In genomic region chr16:46510-46909, GRCh38 we compare ENCODE assay signal across 1 cellular context.
A peak's percentile ranks its signal among the peaks of the same experiment; 100 is the strongest.
TF ChIP-seq lines count a peak whose summit lies in the region.

No MANE protein-coding gene starts in this region.

TF ChIP-seq in HEK293, 187 proteins besides CTCF, POLR2A, EP300 and RAD21 (continued from another document):
- TF ChIP-seq HIC1 (tag by site-specific recombination; IDR thresholded peaks at IDR 0.05) (peak; percentile 51; the same call in 1 of the 2 replicates), ZNF140 (tag by site-specific recombination; IDR thresholded peaks at IDR 0.05) (peak; percentile 99), ZNF639 (tag by site-specific recombination; IDR thresholded peaks at IDR 0.05) (peak; percentile 84), ZNF214 (tag by site-specific recombination; IDR thresholded peaks at IDR 0.05; ENCODE audit: borderline replicate concordance) (peak; percentile 66; the same call in 1 of the 2 replicates), ZNF202 (tag by site-specific recombination; IDR thresholded peaks at IDR 0.05; ENCODE audit: borderline replicate concordance) (peak; percentile 99), ZNF404 (tag by site-specific recombination; IDR thresholded peaks at IDR 0.05) (peak; percentile 99), ZNF558 (tag by site-specific recombination; IDR thresholded peaks at IDR 0.05) (peak; percentile 95), ZNF302 (tag by site-specific recombination; IDR thresholded peaks at IDR 0.05; ENCODE audit: low read depth) (peak; percentile 86; the same call in 1 of the 2 replicates), ZNF791 (tag by site-specific recombination; IDR thresholded peaks at IDR 0.05) (peak; percentile 71; the same call in 1 of the 2 replicates), ZNF510 (tag by site-specific recombination; IDR thresholded peaks at IDR 0.05; ENCODE audit: insufficient replicate concordance) (peak; percentile 96), FEZF1 (tag by site-specific recombination; IDR thresholded peaks at IDR 0.05) (peak; percentile 9; the same call in 1 of the 2 replicates), ZNF16 (tag by site-specific recombination; IDR thresholded peaks at IDR 0.05; ENCODE audit: low read depth) (peak; percentile 34; the same call in 1 of the 2 replicates), ZNF560 (tag by site-specific recombination; IDR thresholded peaks at IDR 0.05; ENCODE audit: borderline replicate concordance) (peak; percentile 99), ZNF362 (tag by site-specific recombination; IDR thresholded peaks at IDR 0.05) (peak; percentile 67; the same call in 1 of the 2 replicates), ZNF426 (tag by site-specific recombination; IDR thresholded peaks at IDR 0.05) (peak; percentile 100), OSR2 (tag by site-specific recombination; IDR thresholded peaks at IDR 0.05) (peak; percentile 12; the same call in 1 of the 2 replicates), ZNF433 (tag by site-specific recombination; IDR thresholded peaks at IDR 0.05; ENCODE audit: low read depth) (peak; percentile 99), ZXDB (tag by site-specific recombination; IDR thresholded peaks at IDR 0.05) (peak; percentile 88), MYNN (tag by site-specific recombination; IDR thresholded peaks at IDR 0.05; ENCODE audit: borderline replicate concordance) (peak; percentile 57; the same call in 1 of the 2 replicates), ZFP37 (tag by site-specific recombination; IDR thresholded peaks at IDR 0.05) (peak; percentile 97), ZNF664 (tag by site-specific recombination; IDR thresholded peaks at IDR 0.05) (peak; percentile 94), ZNF18 (tag by site-specific recombination; IDR thresholded peaks at IDR 0.05) (peak; percentile 76), GLI2 (tag by site-specific recombination; IDR thresholded peaks at IDR 0.05; ENCODE audit: borderline replicate concordance, low read depth) (peak; percentile 87; the same call in 1 of the 2 replicates), ZNF24 (tag by site-specific recombination; IDR thresholded peaks at IDR 0.05) (peak; percentile 62; the same call in 1 of the 2 replicates), ZBTB7A (tag by site-specific recombination; IDR thresholded peaks at IDR 0.05; ENCODE audit: low read depth) (peak; percentile 77; the same call in 1 of the 2 replicates), ZNF518A (tag by site-specific recombination; conservative IDR thresholded peaks at IDR 0.05; ENCODE audit: low read depth) (peak; percentile 98), GFI1B (tag by site-specific recombination; IDR thresholded peaks at IDR 0.05) (peak; percentile 78), ZNF629 (tag by site-specific recombination; IDR thresholded peaks at IDR 0.05) (peak; percentile 87), ZNF266 (tag by site-specific recombination; IDR thresholded peaks at IDR 0.05; ENCODE audit: low read depth) (peak; percentile 97)
TF ChIP-seq in HEK293: peak in this region for 78; not testable (repeated sequence) for 109.
